9 cellular contexts compared by ENCODE assay signal in genomic region chr1:203271018-203271743, GRCh38. TPM values are rescaled to one million over a fixed set of nuclear protein-coding genes. Genes with fewer than 3 reads are reported as not detected.
DNase-seq lines count a peak whose midpoint lies in the region; ATAC-seq, FAIRE-seq and TF ChIP-seq lines count a peak whose summit lies in the region.
"Had no signal": no experiment of that assay in that cellular context is flagged by ENCODE, and none has a peak within 500 bp of the region (broad histone marks: within the 10 kb centered on the region; RNA-seq: fewer than 3 reads in every experiment).

No MANE protein-coding gene starts in this region.

- TF ChIP-seq EP300 in HepG2 (IDR thresholded peaks at IDR 0.05; ENCODE audit: low read depth in 2 of 2, low read length in 2 of 2), result no peak
- TF ChIP-seq EP300 in HepG2 (CRISPR knock-in tag; IDR thresholded peaks at IDR 0.05; ENCODE audit: borderline replicate concordance), result no peak

- H3K4me3 Mint-ChIP-seq in IgD-negative memory B cell (peak overlapping the region in 2 of 4 donors; percentile 15 to 62), T-helper 17 cell (no peak overlapping the region)
- no peak overlapping the region for H3K4me3 Mint-ChIP-seq in stimulated activated memory B cell treated with anti-CD40 and anti-IgM and Interleukin-4, amounts not matched to agents 10 μg/mL and 1 μg/mL and 100 μg/mL, for 72 hours

- H3K27ac ChIP-seq in body of pancreas (no peak overlapping the region), HepG2 (ENCODE audit: extremely low read length, insufficient read depth, low read length) (no peak overlapping the region)
- H3K27ac ChIP-seq: SJSA1 had no signal

- peak overlapping the region; percentile 7; the same call in 1 of the 2 replicates for H3K4me2 ChIP-seq in HepG2 (ENCODE audit: low read depth, low read length)

- in situ Hi-C loops in HepG2 (cut with HindIII; ENCODE audit: extremely low pct_ligation_motif_present, low pct_unique_long_range_greater_than_20kb), result loop anchor here (5.0 to 10.0 kb wide), 4 partner anchors 49 to 234 kb away; no protein-coding TSS in a partner anchor

- DNase-seq in GM03348 (ENCODE audit: low spot score) (peak; percentile 69), T-helper 17 cell (peak; percentile 33 to 56 (median 55)), body of pancreas (peak; percentile 71 to 88 (median 84)), HepG2 (ENCODE audit: low spot score) (no peak), NCI-H1694 treated with DMSO at 0.1 percent for 48 hours (lab: John Stamatoyannopoulos, UW) (no peak), H54 (ENCODE audit: insufficient read length, low spot score) (no peak)

- H3K36me3 Mint-ChIP-seq in IgD-negative memory B cell (no peaks in the 10 kb centered on the region), T-helper 17 cell (ENCODE audit: low read depth) (no peaks in the 10 kb centered on the region)
- H3K36me3 Mint-ChIP-seq in stimulated activated memory B cell treated with anti-CD40 and anti-IgM and Interleukin-4, amounts not matched to agents 10 μg/mL and 1 μg/mL and 100 μg/mL, for 72 hours, result no peaks in the 10 kb centered on the region

- H3K4me1 Mint-ChIP-seq in IgD-negative memory B cell (peaks cover 31 to 42% (median 41%) of the 10 kb centered on the region in 3 donors), T-helper 17 cell (peaks cover 20% of the 10 kb centered on the region)
- peaks cover 65% of the 10 kb centered on the region for H3K4me1 Mint-ChIP-seq in stimulated activated memory B cell treated with anti-CD40 and anti-IgM and Interleukin-4, amounts not matched to agents 10 μg/mL and 1 μg/mL and 100 μg/mL, for 72 hours

- H3K27ac Mint-ChIP-seq in IgD-negative memory B cell, result peak overlapping the region in 2 of 3 donors; percentile 19 to 80
- peak overlapping the region; percentile 57 for H3K27ac Mint-ChIP-seq in T-helper 17 cell
- H3K27ac Mint-ChIP-seq in stimulated activated memory B cell treated with anti-CD40 and anti-IgM and Interleukin-4, amounts not matched to agents 10 μg/mL and 1 μg/mL and 100 μg/mL, for 72 hours, result peak overlapping the region; percentile 19

- H3K9ac ChIP-seq in HepG2 (ENCODE audit: insufficient read depth, low read depth, low read length), result no peak overlapping the region

- H3K27me3 Mint-ChIP-seq in IgD-negative memory B cell (no peaks in the 10 kb centered on the region), T-helper 17 cell (no peaks in the 10 kb centered on the region)
- no peaks in the 10 kb centered on the region for H3K27me3 Mint-ChIP-seq in stimulated activated memory B cell treated with anti-CD40 and anti-IgM and Interleukin-4, amounts not matched to agents 10 μg/mL and 1 μg/mL and 100 μg/mL, for 72 hours

- no peak overlapping the region for H2AFZ ChIP-seq in HepG2 (ENCODE audit: low read length)

- WGBS in body of pancreas, 2 donors, result 12 to 15% methylated on average over 7 to 8 of the region's 8 CpGs
- WGBS in HepG2 (ENCODE audit: low lambda C conversion rate), result 13% methylated on average over 8 of the region's 8 CpGs

- TF ChIP-seq CTCF in body of pancreas (IDR thresholded peaks at IDR 0.05) (no peak), HepG2 (CRISPR knock-in tag; IDR thresholded peaks at IDR 0.05) (no peak)

- FAIRE-seq in HepG2 (lab: Jason Lieb, UNC) (no peak), H54 (lab: Jason Lieb, UNC) (no peak)

- H3K27me3 ChIP-seq in body of pancreas, result no peaks in the 10 kb centered on the region
- H3K27me3 ChIP-seq in HepG2 (ENCODE audit: control insufficient read depth in 1 of 2, insufficient read depth in 2 of 2, low read length in 2 of 2), result peaks cover 1 to 17% of the 10 kb centered on the region in 2 experiments; a peak in 3 of 5 replicates
- H3K27me3 ChIP-seq: SJSA1 had no signal

- H3K9me3 Mint-ChIP-seq in IgD-negative memory B cell, result no peaks in the 10 kb centered on the region
- H3K9me3 Mint-ChIP-seq in stimulated activated memory B cell treated with anti-CD40 and anti-IgM and Interleukin-4, amounts not matched to agents 10 μg/mL and 1 μg/mL and 100 μg/mL, for 72 hours, result no peaks in the 10 kb centered on the region

- H3K4me3 ChIP-seq in body of pancreas (no peak overlapping the region), HepG2 (replicated peaks in 1 of 3; ENCODE audit: insufficient read depth in 1 of 3, low read depth in 2 of 3, low read length in 3 of 3) (no peak overlapping the region)
- H3K4me3 ChIP-seq: SJSA1 had no signal

- BruUV-seq in HepG2 (replicated peaks; lab: Mats Ljungman, UMichigan), result no TSS peak

- CTCF ChIA-PET in HepG2 (lab: Yijun Ruan, JAX; ENCODE audit: low intra/inter-chr PET ratio, low total read pairs), result interaction anchor here (0.9 kb wide), 1 partner anchor 69 kb away, joined by 4 read pairs; no protein-coding TSS in a partner anchor

- H3K79me2 ChIP-seq in HepG2 (ENCODE audit: insufficient read depth, low read length), result no peaks in the 10 kb centered on the region

- ATAC-seq in T-helper 17 cell (peak; percentile 71), body of pancreas (peak; percentile 41), HepG2 (no peak)
- peak; percentile 57 for ATAC-seq in stimulated activated memory B cell treated with anti-CD40 and anti-IgM and Interleukin-4, amounts not matched to agents 10 μg/mL and 1 μg/mL and 100 μg/mL, for 72 hours

- intact Hi-C loops in body of pancreas (cut with DNase I), result no loop called here
- intact Hi-C loops in HepG2 (cut with micrococcal nuclease; ENCODE audit: unreplicated experiment), result loop anchor here (5.0 kb wide), 1 partner anchor 216 kb away; no protein-coding TSS in a partner anchor

- TF ChIP-seq POLR2A in body of pancreas (IDR thresholded peaks at IDR 0.05) (no peak), HepG2 (IDR thresholded peaks at IDR 0.05; ENCODE audit: insufficient read depth in 1 of 2, low read depth in 2 of 2, low read length in 2 of 2) (no peak), H54 (IDR thresholded peaks at IDR 0.05; ENCODE audit: low read depth, low read length) (no peak)

- H4K20me1 ChIP-seq in HepG2 (ENCODE audit: insufficient read depth, low read length), result 0 out of 2 replicates have a peak, but pooled peaks cover 2% of the 10 kb centered on the region

- peaks cover 32% of the 10 kb centered on the region for H3K4me1 ChIP-seq in body of pancreas
- peaks cover 13% of the 10 kb centered on the region; the same call in 1 of the 2 replicates for H3K4me1 ChIP-seq in HepG2 (ENCODE audit: insufficient read depth, low read length)

- POLR2A ChIA-PET in HepG2 (lab: Yijun Ruan, JAX), result no interaction called here

- H3K36me3 ChIP-seq in body of pancreas (replicated peaks in 1 of 2; ENCODE audit: insufficient read depth in 1 of 2, low read depth in 2 of 2), result no peaks in the 10 kb centered on the region
- no peaks in the 10 kb centered on the region for H3K36me3 ChIP-seq in HepG2 (replicated peaks in 1 of 2; ENCODE audit: control insufficient read depth in 1 of 2, insufficient read depth in 2 of 2, low read length in 2 of 2)
- H3K36me3 ChIP-seq: SJSA1 had no signal

- H3K9me3 ChIP-seq in T-helper 17 cell (ENCODE audit: control insufficient read depth, low read length, poor library complexity, severe bottlenecking), result no peaks in the 10 kb centered on the region
- no peaks in the 10 kb centered on the region for H3K9me3 ChIP-seq in body of pancreas
- H3K9me3 ChIP-seq in HepG2 (ENCODE audit: low read length), result no peaks in the 10 kb centered on the region
- H3K9me3 ChIP-seq: SJSA1 had no signal

- TF ChIP-seq RAD21 in HepG2 (CRISPR knock-in tag; IDR thresholded peaks at IDR 0.05), result no peak

RNA-seq across cellular contexts. Expression of gene BTG2, which starts 34.1 kb away (rescaled TPM):
- polyA plus RNA-seq in IgD-negative memory B cell (202 TPM), HepG2 (2011; rRNA removed) (13.6 and 16.7 TPM in 2 replicates)
- total RNA-seq in T-helper 17 cell (100 to 1,000 TPM; 584 to 606 TPM), body of pancreas (100 to 1,000 TPM; 122 to 160 TPM), HepG2 (2016; rRNA removed; fragmentation: Illumina TruSeq; extraction: Trizol) (18.3 and 18.7 TPM in 2 replicates)
- 2.8 and 3.5 TPM in 2 replicates for total RNA-seq in HepG2 (2016; cell fraction: cytosol; rRNA removed; fragmentation: Illumina TruSeq; extraction: Trizol; ENCODE audit: low read depth)
- 15.4 and 19.8 TPM in 2 replicates for total RNA-seq in HepG2 (2016; cell fraction: insoluble cytoplasmic fraction; rRNA removed; fragmentation: Illumina TruSeq; extraction: Trizol)
- 11.7 and 12.9 TPM in 2 replicates for total RNA-seq in HepG2 (2016; cell fraction: membrane; rRNA removed; fragmentation: Illumina TruSeq; extraction: Trizol)
- 11.8 and 13.3 TPM in 2 replicates for total RNA-seq in HepG2 (2016; cell fraction: nucleus; rRNA removed; fragmentation: Illumina TruSeq; extraction: Trizol)
- 11.2 and 13.0 TPM in 2 replicates for polyA plus RNA-seq in HepG2 (2011; cell fraction: cytosol; rRNA removed)
- 8.6 and 10.6 TPM in 2 replicates for polyA plus RNA-seq in HepG2 (2011; cell fraction: nucleus; rRNA removed)
- 4.4 and 7.3 TPM in 2 replicates for polyA plus RNA-seq in HepG2 (2012)
- 2.1 and 2.2 TPM in 2 replicates for polyA plus RNA-seq in HepG2 (2016; cell fraction: cytosol; fragmentation: Illumina TruSeq; extraction: Trizol; ENCODE audit: low read depth)
- polyA plus RNA-seq in HepG2 (2016; cell fraction: insoluble cytoplasmic fraction; fragmentation: Illumina TruSeq; extraction: Trizol; ENCODE audit: low read depth), result 18.8 and 19.2 TPM in 2 replicates
- polyA plus RNA-seq in HepG2 (2016; cell fraction: membrane; fragmentation: Illumina TruSeq; extraction: Trizol; ENCODE audit: low read depth), result 6.5 and 7.0 TPM in 2 replicates
- polyA plus RNA-seq in HepG2 (2016; cell fraction: nucleus; fragmentation: Illumina TruSeq; extraction: Trizol; ENCODE audit: insufficient read depth, low read depth), result 18.0 and 19.6 TPM in 2 replicates
- 9.6 and 12.5 TPM in 2 replicates for polyA minus RNA-seq in HepG2 (2011; rRNA and poly(A)+ RNA removed; ENCODE audit: low replicate concordance)
- 8.5 and 9.2 TPM in 2 replicates for polyA minus RNA-seq in HepG2 (2011; cell fraction: cytosol; rRNA and poly(A)+ RNA removed)
- polyA minus RNA-seq in HepG2 (2011; cell fraction: nucleus; rRNA and poly(A)+ RNA removed), result 4.9 and 8.8 TPM in 2 replicates

RNA-seq across cellular contexts. Expression of gene CHIT1, which starts 41.7 kb away (rescaled TPM):
- polyA plus RNA-seq in IgD-negative memory B cell, result 0.75 TPM
- 1 to 10 TPM in 1 of 2 donors, under 1 TPM in 1; 0.13 to 1.0 TPM for total RNA-seq in T-helper 17 cell
- under 1 TPM in 1 of 2 donors, not detected in 1; 0.26 TPM for total RNA-seq in body of pancreas
- not detected in 2 replicates for total RNA-seq in HepG2 (2016; rRNA removed; fragmentation: Illumina TruSeq; extraction: Trizol)
- not detected in 2 replicates for total RNA-seq in HepG2 (2016; cell fraction: cytosol; rRNA removed; fragmentation: Illumina TruSeq; extraction: Trizol; ENCODE audit: low read depth)
- total RNA-seq in HepG2 (2016; cell fraction: insoluble cytoplasmic fraction; rRNA removed; fragmentation: Illumina TruSeq; extraction: Trizol), result not detected in 2 replicates
- not detected in 2 replicates for total RNA-seq in HepG2 (2016; cell fraction: membrane; rRNA removed; fragmentation: Illumina TruSeq; extraction: Trizol)
- not detected in 2 replicates for total RNA-seq in HepG2 (2016; cell fraction: nucleus; rRNA removed; fragmentation: Illumina TruSeq; extraction: Trizol)
- not detected in 2 replicates for polyA plus RNA-seq in HepG2 (2011; rRNA removed)
- polyA plus RNA-seq in HepG2 (2011; cell fraction: cytosol; rRNA removed), result not detected in 2 replicates
- polyA plus RNA-seq in HepG2 (2011; cell fraction: nucleus; rRNA removed), result not detected in 2 replicates
- not detected in 2 replicates for polyA plus RNA-seq in HepG2 (2012)
- not detected in 2 replicates for polyA plus RNA-seq in HepG2 (2016; cell fraction: cytosol; fragmentation: Illumina TruSeq; extraction: Trizol; ENCODE audit: low read depth)
- polyA plus RNA-seq in HepG2 (2016; cell fraction: insoluble cytoplasmic fraction; fragmentation: Illumina TruSeq; extraction: Trizol; ENCODE audit: low read depth), result not detected in 2 replicates
- not detected in 2 replicates for polyA plus RNA-seq in HepG2 (2016; cell fraction: membrane; fragmentation: Illumina TruSeq; extraction: Trizol; ENCODE audit: low read depth)
- polyA plus RNA-seq in HepG2 (2016; cell fraction: nucleus; fragmentation: Illumina TruSeq; extraction: Trizol; ENCODE audit: insufficient read depth, low read depth), result not detected in 2 replicates
- polyA minus RNA-seq in HepG2 (2011; rRNA and poly(A)+ RNA removed; ENCODE audit: low replicate concordance), result 0.16 TPM in 1 of 2 replicates, not detected in the other
- not detected in 2 replicates for polyA minus RNA-seq in HepG2 (2011; cell fraction: cytosol; rRNA and poly(A)+ RNA removed)
- not detected in 2 replicates for polyA minus RNA-seq in HepG2 (2011; cell fraction: nucleus; rRNA and poly(A)+ RNA removed)
- total RNA-seq: SJSA1 had no signal

Comparison
In these comparisons a context has a peak if more than half of its experiments do, and no peak if none do; other contexts are left out.
1. DNase-seq: peak in GM03348 (single experiment), T-helper 17 cell (3 of 3) and body of pancreas (4 of 4); none in HepG2 (single experiment), NCI-H1694 treated with DMSO at 0.1 percent for 48 hours (single experiment) and H54 (single experiment).
2. Peak in every context shown above with its lines, with median percentiles within 50 percentile points of each other: H3K27ac Mint-ChIP-seq.